Comparison of ENCODE assay signal across 9 cellular contexts in genomic region chr6:16690244-16691142, GRCh38.
DNase-seq lines count a peak whose midpoint lies in the region; ATAC-seq and TF ChIP-seq lines count a peak whose summit lies in the region.
"Had no signal": no experiment of that assay in that cellular context is flagged by ENCODE, and none has a peak within 500 bp of the region (broad histone marks: within the 10 kb centered on the region; RNA-seq: fewer than 3 reads in every experiment).

No MANE protein-coding gene starts in this region.

- H3K36me3 Mint-ChIP-seq in activated T-cell treated with anti-CD3 and anti-CD28 coated beads, Interleukin-2, amount 50 U/mL, for 4 hours (ENCODE audit: insufficient read depth), result peaks cover 10% of the 10 kb centered on the region
- H3K36me3 Mint-ChIP-seq in T-helper 2 cell treated with Interferon-gamma antibody and Interleukin-4, amounts not matched to agents 5 μg/mL and 100 μg/mL, for 36 hours (ENCODE audit: low read depth), result peaks cover 5% of the 10 kb centered on the region
- peaks cover 2% of the 10 kb centered on the region for H3K36me3 Mint-ChIP-seq in osteocyte (ENCODE audit: unreplicated experiment)

- peaks cover 83% of the 10 kb centered on the region for H3K4me1 Mint-ChIP-seq in activated T-cell treated with anti-CD3 and anti-CD28 coated beads, Interleukin-2, amount 50 U/mL, for 4 hours (ENCODE audit: low read depth)
- peaks cover 70% of the 10 kb centered on the region for H3K4me1 Mint-ChIP-seq in T-helper 2 cell treated with Interferon-gamma antibody and Interleukin-4, amounts not matched to agents 5 μg/mL and 100 μg/mL, for 36 hours (ENCODE audit: low read depth)
- peaks cover 16% of the 10 kb centered on the region for H3K4me1 Mint-ChIP-seq in osteocyte (ENCODE audit: unreplicated experiment)

- peak overlapping the region; percentile 83 for H3K27ac Mint-ChIP-seq in T-helper 2 cell treated with Interferon-gamma antibody and Interleukin-4, amounts not matched to agents 5 μg/mL and 100 μg/mL, for 36 hours
- H3K27ac Mint-ChIP-seq in osteocyte (ENCODE audit: unreplicated experiment), result peak overlapping the region; percentile 65

- H3K4me3 Mint-ChIP-seq in activated T-cell treated with anti-CD3 and anti-CD28 coated beads, Interleukin-2, amount 50 U/mL, for 4 hours, result peak overlapping the region; percentile 58
- peak overlapping the region; percentile 62 for H3K4me3 Mint-ChIP-seq in T-helper 2 cell treated with Interferon-gamma antibody and Interleukin-4, amounts not matched to agents 5 μg/mL and 100 μg/mL, for 36 hours
- no peak overlapping the region for H3K4me3 Mint-ChIP-seq in osteocyte (ENCODE audit: unreplicated experiment)

- DNase-seq in activated T-cell treated with anti-CD3 and anti-CD28 coated beads, Interleukin-2, amount 50 U/mL, for 4 hours, result no peak
- DNase-seq in activated T-cell treated with anti-CD3 and anti-CD28 coated beads for 4 hours, result no peak
- peak; percentile 81 for DNase-seq in T-helper 2 cell treated with Interferon-gamma antibody and Interleukin-4, amounts not matched to agents 5 μg/mL and 100 μg/mL, for 36 hours (ENCODE audit: low spot score)
- DNase-seq in osteocyte (ENCODE audit: extremely low spot score, unreplicated experiment), result no peak
- no peak for DNase-seq in GM19240 (ENCODE audit: insufficient read length, low spot score)
- DNase-seq in NCI-H2171 (lab: John Stamatoyannopoulos, UW), result no peak
- DNase-seq in DMS53 treated with DMSO at 0.1 percent for 48 hours (lab: John Stamatoyannopoulos, UW; ENCODE audit: unreplicated experiment), result no peak
- DNase-seq: DND-41 had no signal

- no peaks in the 10 kb centered on the region for H3K27me3 Mint-ChIP-seq in activated T-cell treated with anti-CD3 and anti-CD28 coated beads, Interleukin-2, amount 50 U/mL, for 4 hours (ENCODE audit: low read depth)
- no peaks in the 10 kb centered on the region for H3K27me3 Mint-ChIP-seq in T-helper 2 cell treated with Interferon-gamma antibody and Interleukin-4, amounts not matched to agents 5 μg/mL and 100 μg/mL, for 36 hours (ENCODE audit: low read depth)
- H3K27me3 Mint-ChIP-seq in osteocyte (ENCODE audit: unreplicated experiment), result no peaks in the 10 kb centered on the region

- TF ChIP-seq CTCF in osteocyte (IDR thresholded peaks at IDR 0.05), result no peak

- peak; percentile 71 to 82 for ATAC-seq in activated T-cell treated with anti-CD3 and anti-CD28 coated beads, Interleukin-2, amount 50 U/mL, for 4 hours
- peak; percentile 85 for ATAC-seq in HG02884 (IDR thresholded peaks at IDR 0.05; ENCODE audit: unreplicated experiment)

- H3K9me3 Mint-ChIP-seq in activated T-cell treated with anti-CD3 and anti-CD28 coated beads, Interleukin-2, amount 50 U/mL, for 4 hours, result no peaks in the 10 kb centered on the region
- H3K9me3 Mint-ChIP-seq in T-helper 2 cell treated with Interferon-gamma antibody and Interleukin-4, amounts not matched to agents 5 μg/mL and 100 μg/mL, for 36 hours, result no peaks in the 10 kb centered on the region
- no peaks in the 10 kb centered on the region for H3K9me3 Mint-ChIP-seq in osteocyte (ENCODE audit: unreplicated experiment)
